Comparison of ENCODE assay signal across 8 cellular contexts in the genomic region with DNA sequence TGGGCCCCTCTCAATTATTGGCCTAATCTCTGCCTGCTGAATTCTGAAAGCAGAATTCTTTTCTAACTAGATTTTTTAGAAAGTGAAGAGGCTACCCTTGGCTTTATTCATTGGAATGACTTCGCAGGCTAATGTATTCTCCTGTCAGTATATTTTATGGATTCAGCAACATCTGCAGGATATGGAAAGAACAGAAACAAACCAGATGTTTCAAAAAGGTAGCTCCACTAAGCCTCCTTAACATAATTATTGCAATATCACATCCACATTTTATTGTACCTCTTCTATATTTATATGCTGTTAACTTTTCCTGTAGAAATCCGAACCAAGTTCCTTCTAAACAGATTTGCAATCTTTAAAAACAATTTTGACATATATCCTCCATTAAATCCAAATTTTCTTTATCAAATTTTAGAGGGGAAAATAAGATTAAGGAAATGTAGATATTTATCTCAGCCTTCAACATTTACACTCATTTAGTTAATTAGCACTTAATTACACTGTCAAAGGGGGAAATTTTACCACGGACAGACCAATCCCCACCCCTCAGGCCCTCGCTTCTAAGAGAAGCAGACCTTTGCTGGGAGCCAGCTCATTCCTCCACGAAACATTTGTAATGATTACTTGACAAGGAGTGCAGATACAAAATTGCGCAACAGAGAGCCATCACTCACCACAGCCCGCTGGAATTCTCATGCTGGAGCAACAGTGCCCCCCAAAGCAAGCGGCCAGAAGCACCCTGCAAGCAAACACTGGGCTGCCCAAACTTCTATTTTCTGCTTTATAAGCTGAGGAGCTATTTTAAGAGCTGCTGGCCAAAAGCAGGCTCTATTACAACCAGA.
DNase-seq lines count a peak whose midpoint lies in the region; ATAC-seq and TF ChIP-seq lines count a peak whose summit lies in the region.

No MANE protein-coding gene starts in this region.

- TF ChIP-seq EP300 in ovary (IDR thresholded peaks at IDR 0.05), result no peak

- ATAC-seq in HG02970 (IDR thresholded peaks at IDR 0.05; ENCODE audit: low FRiP score, unreplicated experiment), result no peak
- ATAC-seq in GM18867 (IDR thresholded peaks at IDR 0.05; ENCODE audit: unreplicated experiment), result no peak

- H3K4me1 ChIP-seq in ovary (ENCODE audit: insufficient read depth), result peaks cover 10% of the 10 kb centered on the region

- TF ChIP-seq CTCF in GM12864 (IDR thresholded peaks at IDR 0.05; ENCODE audit: low read depth, low read length, missing control alignments) (peak; percentile 19), WERI-Rb-1 (IDR thresholded peaks at IDR 0.05; ENCODE audit: low read depth, low read length) (peak; percentile 38), ovary (IDR thresholded peaks at IDR 0.05) (peak; percentile 32 to 70 (median 43))

- H3K27me3 ChIP-seq in WERI-Rb-1 (ENCODE audit: insufficient read depth, low read depth, severe bottlenecking), result peaks cover 64% of the 10 kb centered on the region
- H3K27me3 ChIP-seq in ovary, result no peaks in the 10 kb centered on the region

- 8 to 19% (median 14%) methylated on average over 8 of the region's 8 CpGs for WGBS in ovary, 3 donors

- no peaks in the 10 kb centered on the region for H3K36me3 ChIP-seq in WERI-Rb-1
- H3K36me3 ChIP-seq in ovary, result no peaks in the 10 kb centered on the region

- H3K4me3 ChIP-seq in GM12864 (ENCODE audit: low read depth, low read length) (no peak overlapping the region), WERI-Rb-1 (ENCODE audit: low read depth, low read length) (no peak overlapping the region), ovary (no peak overlapping the region)

- DNase-seq in GM12864 (ENCODE audit: low read depth) (no peak), LHCN-M2 (ENCODE audit: low read depth) (peak; percentile 89), WERI-Rb-1 (peak; percentile 28), head of caudate nucleus (peak; percentile 9 to 75 (median 37)), ovary (peak; percentile 77 to 88 (median 84)), GM19240 (ENCODE audit: insufficient read length, low spot score) (no peak)

- intact Hi-C loops in head of caudate nucleus (cut with DNase I), result no loop called here
- intact Hi-C loops in ovary (cut with DNase I), result loop anchor here in 2 of 4 donors (5.0 kb wide), 3 partner anchors 187 to 1223 kb away; no protein-coding TSS in a partner anchor

- no peak overlapping the region for H3K27ac ChIP-seq in WERI-Rb-1
- H3K27ac ChIP-seq in ovary, result no peak overlapping the region

- H3K9me3 ChIP-seq in WERI-Rb-1 (ENCODE audit: severe bottlenecking) (peaks cover 13% of the 10 kb centered on the region), ovary (peaks cover 0 to 6% of the 10 kb centered on the region in 2 donors)

- no peak for TF ChIP-seq POLR2A in ovary (IDR thresholded peaks at IDR 0.05)

Comparison
In these comparisons a context has a peak if more than half of its experiments do, and no peak if none do; other contexts are left out.
1. DNase-seq: peak in LHCN-M2 (single experiment), WERI-Rb-1 (single experiment), head of caudate nucleus (42 of 42) and ovary (5 of 5); none in GM12864 (single experiment) and GM19240 (single experiment).
2. Peak in every context shown above with its lines, with median percentiles within 50 percentile points of each other: CTCF ChIP-seq.